34 cellular contexts compared by ENCODE assay signal in genomic region chr1:245453556-245453955, GRCh38.
"Had no signal": no experiment of that assay in that cellular context is flagged by ENCODE, and none has a peak within 500 bp of the region (broad histone marks: within the 10 kb centered on the region; RNA-seq: fewer than 3 reads in every experiment).

No MANE protein-coding gene starts in this region.

- H3K4me1 ChIP-seq: body of pancreas, breast epithelium had no signal

- H3K9me3 ChIP-seq: body of pancreas, breast epithelium had no signal

- H3K4me3 ChIP-seq: body of pancreas, breast epithelium had no signal

- FAIRE-seq: astrocyte, TTC549 had no signal

- H3K36me3 ChIP-seq: brain microvascular endothelial cell, breast epithelium had no signal

- H3K27ac ChIP-seq: body of pancreas, brain microvascular endothelial cell, breast epithelium, VCaP had no signal

- DNase-seq: activated B cell treated with CpG ODN at 0.5 μM for 24 hours; activated CD4-positive, alpha-beta memory T cell treated with anti-CD3 and anti-CD28 coated beads for 36 hours; activated CD4-positive, alpha-beta T cell treated with anti-CD3 and anti-CD28 coated beads for 4 hours; activated CD4-positive, alpha-beta T cell treated with anti-CD3 and anti-CD28 coated beads, Interleukin-2, amount 10 ng/mL, durations not matched to agents 24 days and 14 days; activated CD4-positive, alpha-beta T cell treated with anti-CD3 and anti-CD28 coated beads, Interleukin-2, amount 50 U/mL, for 1 hour; activated CD4-positive, alpha-beta T cell treated with anti-CD3 and anti-CD28 coated beads, Interleukin-2, amount 50 U/mL, for 4 hours; activated CD4-positive, CD25-positive, alpha-beta regulatory T cell treated with anti-CD3 and anti-CD28 coated beads, Interleukin-2, amount 50 U/mL, for 72 hours; activated CD8-positive, alpha-beta memory T cell treated with anti-CD3 and anti-CD28 coated beads, Interleukin-2, amount 50 U/mL, for 4 hours; activated CD8-positive, alpha-beta T cell treated with anti-CD3 and anti-CD28 coated beads for 36 hours; activated effector memory CD4-positive, alpha-beta T cell treated with anti-CD3 and anti-CD28 coated beads, Interleukin-2, amount 50 U/mL, for 16 hours; activated gamma-delta T cell treated with Interleukin-2 at 50 U/mL for 16 hours; activated naive CD4-positive, alpha-beta T cell; activated naive CD4-positive, alpha-beta T cell treated with anti-CD3 and anti-CD28 coated beads for 36 hours; activated naive CD4-positive, alpha-beta T cell treated with anti-CD3 and anti-CD28 coated beads, Interleukin-2, amount 50 U/mL, for 16 hours; activated naive CD8-positive, alpha-beta T cell treated with anti-CD3 and anti-CD28 coated beads for 36 hours; activated T-cell treated with anti-CD3 and anti-CD28 coated beads for 4 hours; activated T-cell treated with anti-CD3 and anti-CD28 coated beads, Interleukin-2, amount 50 U/mL, for 1 hour; activated T-cell treated with anti-CD3 and anti-CD28 coated beads, Interleukin-2, amount 50 U/mL, for 4 hours; activated T-cell treated with anti-CD3 and anti-CD28 coated beads, Interleukin-2, amount 50 U/mL, for 72 hours; amniotic stem cell; aorta; body of pancreas; brain microvascular endothelial cell; caudate nucleus; cerebellar nuclear complex; T-helper 1 cell; T-helper 2 cell; T-helper 9 cell had no signal

- ATAC-seq: activated CD8-positive, alpha-beta T cell treated with anti-CD3 and anti-CD28 coated beads for 36 hours; activated naive CD4-positive, alpha-beta T cell treated with anti-CD3 and anti-CD28 coated beads, Interleukin-2, amount 50 U/mL, for 72 hours; activated T-cell treated with anti-CD3 and anti-CD28 coated beads, Interleukin-2, amount 50 U/mL, for 4 hours; activated T-cell treated with anti-CD3 and anti-CD28 coated beads, Interleukin-2, amount 50 U/mL, for 72 hours; activated T-helper 17 cell treated with anti-CD3 and anti-CD28 coated beads, Interleukin-2, amount 50 U/mL, for 72 hours; body of pancreas had no signal

- H3K27me3 ChIP-seq: body of pancreas, brain microvascular endothelial cell, breast epithelium had no signal
